Comparison of ENCODE assay signal across 1 cellular context in the genomic region with DNA sequence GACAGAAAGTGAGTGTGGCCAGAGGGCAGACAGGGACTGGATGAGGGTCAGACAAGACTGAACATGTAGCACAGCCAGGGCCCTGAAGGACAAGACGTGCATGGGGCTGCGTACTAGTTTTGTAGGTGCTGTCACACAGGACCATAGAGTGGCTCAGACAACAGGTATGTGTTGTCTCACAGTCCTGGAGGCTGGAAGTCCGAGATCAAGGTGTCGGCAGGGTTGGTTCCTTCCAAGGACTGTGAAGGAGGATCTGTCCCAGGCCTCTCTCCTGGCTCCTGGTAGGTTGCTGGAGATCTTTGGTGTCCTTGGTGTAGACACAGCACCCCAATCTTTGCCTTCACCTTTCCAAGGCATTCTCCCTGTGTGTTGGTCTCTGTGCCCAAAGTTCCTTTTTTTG.
TF ChIP-seq lines count a peak whose summit lies in the region.

No MANE protein-coding gene starts in this region.

TF ChIP-seq in H1, 55 proteins besides CTCF, POLR2A, EP300 and RAD21:
- no peak for TF ChIP-seq CTBP2 (IDR thresholded peaks at IDR 0.05; ENCODE audit: borderline replicate concordance, insufficient read depth, insufficient read length, low read length)
- no peak for TF ChIP-seq CHD2 (IDR thresholded peaks at IDR 0.05; ENCODE audit: low read length)
- TF ChIP-seq BRCA1 (IDR thresholded peaks at IDR 0.05; ENCODE audit: low read depth, low read length) = no peak
- TF ChIP-seq KDM5A (IDR thresholded peaks at IDR 0.05; ENCODE audit: low read length) = no peak
- TF ChIP-seq RBBP5 (IDR thresholded peaks at IDR 0.05; ENCODE audit: borderline replicate concordance, low read depth, low read length) = no peak
- no peak for TF ChIP-seq HDAC6 (IDR thresholded peaks at IDR 0.05; ENCODE audit: low read depth, low read length)
- no peak for TF ChIP-seq CREB1 (IDR thresholded peaks at IDR 0.05)
- TF ChIP-seq POLR2AphosphoS5 (IDR thresholded peaks at IDR 0.05; ENCODE audit: low read depth, low read length) = no peak
- TF ChIP-seq, protein P1, sequence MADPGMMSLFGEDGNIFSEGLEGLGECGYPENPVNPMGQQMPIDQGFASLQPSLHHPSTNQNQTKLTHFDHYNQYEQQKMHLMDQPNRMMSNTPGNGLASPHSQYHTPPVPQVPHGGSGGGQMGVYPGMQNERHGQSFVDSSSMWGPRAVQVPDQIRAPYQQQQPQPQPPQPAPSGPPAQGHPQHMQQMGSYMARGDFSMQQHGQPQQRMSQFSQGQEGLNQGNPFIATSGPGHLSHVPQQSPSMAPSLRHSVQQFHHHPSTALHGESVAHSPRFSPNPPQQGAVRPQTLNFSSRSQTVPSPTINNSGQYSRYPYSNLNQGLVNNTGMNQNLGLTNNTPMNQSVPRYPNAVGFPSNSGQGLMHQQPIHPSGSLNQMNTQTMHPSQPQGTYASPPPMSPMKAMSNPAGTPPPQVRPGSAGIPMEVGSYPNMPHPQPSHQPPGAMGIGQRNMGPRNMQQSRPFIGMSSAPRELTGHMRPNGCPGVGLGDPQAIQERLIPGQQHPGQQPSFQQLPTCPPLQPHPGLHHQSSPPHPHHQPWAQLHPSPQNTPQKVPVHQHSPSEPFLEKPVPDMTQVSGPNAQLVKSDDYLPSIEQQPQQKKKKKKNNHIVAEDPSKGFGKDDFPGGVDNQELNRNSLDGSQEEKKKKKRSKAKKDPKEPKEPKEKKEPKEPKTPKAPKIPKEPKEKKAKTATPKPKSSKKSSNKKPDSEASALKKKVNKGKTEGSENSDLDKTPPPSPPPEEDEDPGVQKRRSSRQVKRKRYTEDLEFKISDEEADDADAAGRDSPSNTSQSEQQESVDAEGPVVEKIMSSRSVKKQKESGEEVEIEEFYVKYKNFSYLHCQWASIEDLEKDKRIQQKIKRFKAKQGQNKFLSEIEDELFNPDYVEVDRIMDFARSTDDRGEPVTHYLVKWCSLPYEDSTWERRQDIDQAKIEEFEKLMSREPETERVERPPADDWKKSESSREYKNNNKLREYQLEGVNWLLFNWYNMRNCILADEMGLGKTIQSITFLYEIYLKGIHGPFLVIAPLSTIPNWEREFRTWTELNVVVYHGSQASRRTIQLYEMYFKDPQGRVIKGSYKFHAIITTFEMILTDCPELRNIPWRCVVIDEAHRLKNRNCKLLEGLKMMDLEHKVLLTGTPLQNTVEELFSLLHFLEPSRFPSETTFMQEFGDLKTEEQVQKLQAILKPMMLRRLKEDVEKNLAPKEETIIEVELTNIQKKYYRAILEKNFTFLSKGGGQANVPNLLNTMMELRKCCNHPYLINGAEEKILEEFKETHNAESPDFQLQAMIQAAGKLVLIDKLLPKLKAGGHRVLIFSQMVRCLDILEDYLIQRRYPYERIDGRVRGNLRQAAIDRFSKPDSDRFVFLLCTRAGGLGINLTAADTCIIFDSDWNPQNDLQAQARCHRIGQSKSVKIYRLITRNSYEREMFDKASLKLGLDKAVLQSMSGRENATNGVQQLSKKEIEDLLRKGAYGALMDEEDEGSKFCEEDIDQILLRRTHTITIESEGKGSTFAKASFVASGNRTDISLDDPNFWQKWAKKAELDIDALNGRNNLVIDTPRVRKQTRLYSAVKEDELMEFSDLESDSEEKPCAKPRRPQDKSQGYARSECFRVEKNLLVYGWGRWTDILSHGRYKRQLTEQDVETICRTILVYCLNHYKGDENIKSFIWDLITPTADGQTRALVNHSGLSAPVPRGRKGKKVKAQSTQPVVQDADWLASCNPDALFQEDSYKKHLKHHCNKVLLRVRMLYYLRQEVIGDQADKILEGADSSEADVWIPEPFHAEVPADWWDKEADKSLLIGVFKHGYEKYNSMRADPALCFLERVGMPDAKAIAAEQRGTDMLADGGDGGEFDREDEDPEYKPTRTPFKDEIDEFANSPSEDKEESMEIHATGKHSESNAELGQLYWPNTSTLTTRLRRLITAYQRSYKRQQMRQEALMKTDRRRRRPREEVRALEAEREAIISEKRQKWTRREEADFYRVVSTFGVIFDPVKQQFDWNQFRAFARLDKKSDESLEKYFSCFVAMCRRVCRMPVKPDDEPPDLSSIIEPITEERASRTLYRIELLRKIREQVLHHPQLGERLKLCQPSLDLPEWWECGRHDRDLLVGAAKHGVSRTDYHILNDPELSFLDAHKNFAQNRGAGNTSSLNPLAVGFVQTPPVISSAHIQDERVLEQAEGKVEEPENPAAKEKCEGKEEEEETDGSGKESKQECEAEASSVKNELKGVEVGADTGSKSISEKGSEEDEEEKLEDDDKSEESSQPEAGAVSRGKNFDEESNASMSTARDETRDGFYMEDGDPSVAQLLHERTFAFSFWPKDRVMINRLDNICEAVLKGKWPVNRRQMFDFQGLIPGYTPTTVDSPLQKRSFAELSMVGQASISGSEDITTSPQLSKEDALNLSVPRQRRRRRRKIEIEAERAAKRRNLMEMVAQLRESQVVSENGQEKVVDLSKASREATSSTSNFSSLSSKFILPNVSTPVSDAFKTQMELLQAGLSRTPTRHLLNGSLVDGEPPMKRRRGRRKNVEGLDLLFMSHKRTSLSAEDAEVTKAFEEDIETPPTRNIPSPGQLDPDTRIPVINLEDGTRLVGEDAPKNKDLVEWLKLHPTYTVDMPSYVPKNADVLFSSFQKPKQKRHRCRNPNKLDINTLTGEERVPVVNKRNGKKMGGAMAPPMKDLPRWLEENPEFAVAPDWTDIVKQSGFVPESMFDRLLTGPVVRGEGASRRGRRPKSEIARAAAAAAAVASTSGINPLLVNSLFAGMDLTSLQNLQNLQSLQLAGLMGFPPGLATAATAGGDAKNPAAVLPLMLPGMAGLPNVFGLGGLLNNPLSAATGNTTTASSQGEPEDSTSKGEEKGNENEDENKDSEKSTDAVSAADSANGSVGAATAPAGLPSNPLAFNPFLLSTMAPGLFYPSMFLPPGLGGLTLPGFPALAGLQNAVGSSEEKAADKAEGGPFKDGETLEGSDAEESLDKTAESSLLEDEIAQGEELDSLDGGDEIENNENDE (IDR thresholded peaks at IDR 0.05; ENCODE audit: insufficient replicate concordance, low read length) = no peak
- TF ChIP-seq, protein P2, sequence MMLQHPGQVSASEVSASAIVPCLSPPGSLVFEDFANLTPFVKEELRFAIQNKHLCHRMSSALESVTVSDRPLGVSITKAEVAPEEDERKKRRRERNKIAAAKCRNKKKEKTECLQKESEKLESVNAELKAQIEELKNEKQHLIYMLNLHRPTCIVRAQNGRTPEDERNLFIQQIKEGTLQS (IDR thresholded peaks at IDR 0.05; ENCODE audit: insufficient read depth, low read depth, low read length) = no peak
- no peak for TF ChIP-seq EGR1 (IDR thresholded peaks at IDR 0.05; ENCODE audit: borderline replicate concordance, low read depth, low read length)
- TF ChIP-seq SP2 (IDR thresholded peaks at IDR 0.05; ENCODE audit: low read length) = no peak
